Comparison of ENCODE assay signal across 21 cellular contexts in genomic region chr9:81070689-81071088, GRCh38.
"Had no signal": no experiment of that assay in that cellular context is flagged by ENCODE, and none has a peak within 500 bp of the region (broad histone marks: within the 10 kb centered on the region; RNA-seq: fewer than 3 reads in every experiment).

No MANE protein-coding gene starts in this region.

- DNase-seq: Kasumi-1, MG63, NCI-H1092, NCI-H1105 treated with DMSO at 0.1 percent for 48 hours, NCI-H1417 treated with DMSO at 0.1 percent for 48 hours, NCI-H146, NCI-H1694 treated with DMSO at 0.1 percent for 48 hours, NCI-H1930, NCI-H2081, NCI-H2107, NCI-H2227 treated with DMSO at 0.1 percent for 48 hours, NCI-H524, NCI-H526 treated with DMSO at 0.1 percent for 48 hours, NCI-H774, RPMI8226, SHP77, SW 1271, T-cell had no signal

- H3K27ac ChIP-seq: KMS-11 had no signal

- H3K9me3 ChIP-seq: MG63, SK-N-SH had no signal

- H3K36me3 ChIP-seq: MG63 had no signal

- H3K4me3 ChIP-seq: K562, MG63 had no signal

- H3K27me3 ChIP-seq: MG63 had no signal

- ATAC-seq: K562, T-cell had no signal
